20 cellular contexts compared by ENCODE assay signal in the genomic region with DNA sequence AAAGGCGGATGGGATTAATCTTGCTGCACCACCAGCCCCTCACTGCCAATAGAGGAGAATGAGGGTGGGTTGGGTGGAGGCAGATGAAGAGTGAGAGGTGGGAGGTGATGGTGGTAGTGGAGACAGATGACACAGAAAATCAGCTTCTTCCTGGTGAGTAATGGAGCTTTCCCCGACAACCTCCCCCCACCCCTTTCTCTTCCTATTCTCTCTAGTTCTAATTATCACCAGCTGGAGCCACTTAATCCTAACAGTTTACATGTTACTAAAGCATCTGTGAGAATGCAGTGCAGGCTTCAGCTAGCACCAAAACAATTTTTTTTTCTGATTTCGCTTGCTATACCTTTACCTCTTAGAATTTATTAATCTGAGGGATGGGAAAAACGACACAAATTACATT.
"Had no signal": no experiment of that assay in that cellular context is flagged by ENCODE, and none has a peak within 500 bp of the region (broad histone marks: within the 10 kb centered on the region; RNA-seq: fewer than 3 reads in every experiment).

No MANE protein-coding gene starts in this region.

- H3K36me3 ChIP-seq: brain microvascular endothelial cell, gastrocnemius medialis, heart left ventricle, left lung, suprapubic skin, transverse colon, uterus had no signal

- ATAC-seq: activated T-cell treated with anti-CD3 and anti-CD28 coated beads, Interleukin-2, amount 50 U/mL, for 4 hours; gastrocnemius medialis; heart left ventricle; left lung; naive thymus-derived CD4-positive, alpha-beta T cell; psoas muscle; right cardiac atrium had no signal

- H3K4me1 ChIP-seq: gastrocnemius medialis, heart left ventricle, left lung, psoas muscle, suprapubic skin, transverse colon, uterus had no signal

- H3K27me3 ChIP-seq: brain microvascular endothelial cell, gastrocnemius medialis, heart left ventricle, left lung, suprapubic skin, transverse colon, uterus had no signal

- H3K27ac ChIP-seq: brain microvascular endothelial cell, coronary artery, gastrocnemius medialis, heart left ventricle, left lung, psoas muscle, suprapubic skin, transverse colon, uterus had no signal

- DNase-seq: activated CD4-positive, alpha-beta T cell treated with anti-CD3 and anti-CD28 coated beads, Interleukin-2, amount 10 ng/mL, durations not matched to agents 7 days and 5 days; activated CD8-positive, alpha-beta memory T cell treated with anti-CD3 and anti-CD28 coated beads, Interleukin-2, amount 50 U/mL, for 4 hours; activated effector memory CD4-positive, alpha-beta T cell treated with Interleukin-2 at 50 U/mL for 16 hours; activated naive CD4-positive, alpha-beta T cell treated with anti-CD3 and anti-CD28 coated beads, Interleukin-2, amount 50 U/mL, for 16 hours; activated T-cell treated with anti-CD3 and anti-CD28 coated beads, Interleukin-2, amount 50 U/mL, for 4 hours; aorta; brain microvascular endothelial cell; central memory CD4-positive, alpha-beta T cell; erythroblast; gastrocnemius medialis; heart left ventricle; left lung; naive thymus-derived CD4-positive, alpha-beta T cell; psoas muscle; right cardiac atrium; T-helper 9 cell; transverse colon; uterus had no signal

- H3K4me3 ChIP-seq: coronary artery, gastrocnemius medialis, heart left ventricle, left lung, psoas muscle, suprapubic skin, transverse colon, uterus had no signal

- H3K9me3 ChIP-seq: psoas muscle, uterus had no signal
